14 cellular contexts compared by ENCODE assay signal in the genomic region with DNA sequence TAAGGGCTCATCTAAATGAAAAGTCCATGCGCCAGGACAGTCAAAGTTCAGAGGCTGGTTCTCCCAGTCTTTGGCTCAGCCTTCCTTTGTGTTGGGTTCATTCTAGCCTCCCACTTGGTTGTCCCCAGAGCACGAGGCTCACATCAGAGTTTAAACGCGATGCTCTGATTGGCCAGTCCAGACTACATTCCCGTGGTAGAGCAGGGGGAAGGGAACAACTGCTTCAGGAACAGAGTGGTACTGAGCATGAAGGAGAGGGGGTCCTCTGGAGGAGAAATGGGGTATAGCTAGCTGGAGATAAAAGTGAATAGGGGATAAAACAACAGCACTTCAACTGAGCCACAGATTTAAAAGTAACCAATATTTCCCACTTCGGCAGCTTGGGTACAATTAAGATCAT. TPM values are rescaled to one million over a fixed set of nuclear protein-coding genes. Genes with fewer than 3 reads are reported as not detected.
DNase-seq lines count a peak whose midpoint lies in the region; TF ChIP-seq lines count a peak whose summit lies in the region.
"Had no signal": no experiment of that assay in that cellular context is flagged by ENCODE, and none has a peak within 500 bp of the region (broad histone marks: within the 10 kb centered on the region; RNA-seq: fewer than 3 reads in every experiment).

No MANE protein-coding gene starts in this region.

- peak; percentile 37 for DNase-seq in ELR (ENCODE audit: low read depth)
- peak; percentile 28 for DNase-seq in HuH-7 (ENCODE audit: low spot score)
- peak; percentile 24 for DNase-seq in amniotic epithelial cell (ENCODE audit: low read depth)
- peak; percentile 80 for DNase-seq in iPS-NIHi11 (ENCODE audit: low spot score)
- no peak for DNase-seq in NCI-H226
- no peak for DNase-seq in transverse colon
- DNase-seq in HuH-7.5 (ENCODE audit: low spot score) = no peak
- no peak for DNase-seq in amygdala (lab: John Stamatoyannopoulos, UW)
- DNase-seq: activated B cell treated with CpG ODN at 0.5 μM for 24 hours; activated T-cell treated with anti-CD3 and anti-CD28 coated beads, Interleukin-2, amount 50 U/mL, for 48 hours; CD4-positive, alpha-beta memory T cell; GM23248; KBM-7; retina had no signal

- 64 to 77% methylated on average over 5 to 6 of the region's 6 CpGs for WGBS in transverse colon (ENCODE audit: low coverage in 1 of 2), 2 donors

- no peaks in the 10 kb centered on the region for H3K9me3 ChIP-seq in transverse colon

- H3K27ac ChIP-seq in transverse colon = no peak overlapping the region
- H3K27ac ChIP-seq: GM23248 had no signal

- H3K36me3 ChIP-seq in transverse colon = no peaks in the 10 kb centered on the region

- no peak overlapping the region for H3K4me3 ChIP-seq in transverse colon
- H3K4me3 ChIP-seq: GM23248 had no signal

- no peaks in the 10 kb centered on the region for H3K4me1 ChIP-seq in transverse colon

- TF ChIP-seq EP300 in transverse colon (IDR thresholded peaks at IDR 0.05; ENCODE audit: low read depth) = no peak

- H3K27me3 ChIP-seq in transverse colon = peaks cover 3% of the 10 kb centered on the region

- no peak for TF ChIP-seq CTCF in transverse colon (IDR thresholded peaks at IDR 0.05)

- intact Hi-C loops in transverse colon (cut with DNase I; ENCODE audit: low total_unique reads) = no loop called here

- TF ChIP-seq POLR2A in transverse colon (IDR thresholded peaks at IDR 0.05) = no peak

- in situ Hi-C loops in transverse colon (cut with MboI; ENCODE audit: low pct_ligation_motif_present in 1 of 4, low pct_unique_long_range_greater_than_20kb in 1 of 4, low sequenced_read_pairs in 3 of 4) = loop anchor here in 1 of 4 donors (25.0 kb wide), 1 partner anchor 241 kb away; no protein-coding TSS in a partner anchor

RNA-seq across cellular contexts. Expression of a gene that starts 32.2 kb away (rescaled TPM):
- total RNA-seq in transverse colon = 10 to 100 TPM in 3 of 4 donors, 1 to 10 TPM in 1; 5.6 to 81.0 (median 29.3) TPM

RNA-seq across cellular contexts. Expression of a gene that starts 32.2 kb away (rescaled TPM):
- total RNA-seq in transverse colon = 10 to 100 TPM; 12.1 to 29.2 (median 16.9) TPM

Comparison
In these comparisons a context has a peak if more than half of its experiments do, and no peak if none do; other contexts are left out.
1. DNase-seq: peak in ELR (single experiment), HuH-7 (single experiment), amniotic epithelial cell (single experiment) and iPS-NIHi11 (single experiment); none in NCI-H226 (single experiment), transverse colon (single experiment), HuH-7.5 (single experiment) and amygdala (0 of 56).